1 cellular context compared by ENCODE assay signal in genomic region chr17:61862975-61863800, GRCh38.
A peak's percentile ranks its signal among the peaks of the same experiment; 100 is the strongest.
TF ChIP-seq lines count a peak whose summit lies in the region.

Gene BRIP1, minus strand, starts transcription at chr17:61863528. Its CDS starts 1,989 bp downstream, at chr17:61861539.

TF ChIP-seq in GM12878, 131 proteins besides CTCF, POLR2A, EP300 and RAD21 (continued from another document):
- TF ChIP-seq IRF5 (IDR thresholded peaks at IDR 0.05; ENCODE audit: borderline replicate concordance) (no peak), NR2C1 (IDR thresholded peaks at IDR 0.05) (peak; percentile 74), ETV6 (conservative IDR thresholded peaks at IDR 0.05 in 1 of 2, IDR thresholded peaks at IDR 0.05 in 1 of 2; ENCODE audit: borderline replicate concordance in 1 of 2, low read depth in 1 of 2) (peak in 1 of 2 experiments; percentile 99; a peak in 2 of 4 replicates)
